ENCODE assay signal across 1 cellular context in genomic region chr2:96940991-96941775, GRCh38.
TF ChIP-seq lines count a peak whose summit lies in the region.

No MANE protein-coding gene starts in this region.

TF ChIP-seq in K562, 482 proteins besides CTCF, POLR2A, EP300 and RAD21 (continued from another document):
- TF ChIP-seq ZBTB49 (CRISPR knock-in tag; IDR thresholded peaks at IDR 0.05; ENCODE audit: borderline replicate concordance) (no peak), BDP1 (IDR thresholded peaks at IDR 0.05; ENCODE audit: insufficient read depth, insufficient read length) (no peak), L3MBTL2 (IDR thresholded peaks at IDR 0.05) (peak; percentile 32; the same call in 1 of the 2 replicates), HDAC8 (tag; IDR thresholded peaks at IDR 0.05) (no peak), MGA (IDR thresholded peaks at IDR 0.05) (peak; percentile 27; the same call in 1 of the 2 replicates), ELF2 (CRISPR knock-in tag; IDR thresholded peaks at IDR 0.05) (no peak)
TF ChIP-seq in K562: peak in this region for 2.
